ENCODE assay signal across 21 cellular contexts in the genomic region with DNA sequence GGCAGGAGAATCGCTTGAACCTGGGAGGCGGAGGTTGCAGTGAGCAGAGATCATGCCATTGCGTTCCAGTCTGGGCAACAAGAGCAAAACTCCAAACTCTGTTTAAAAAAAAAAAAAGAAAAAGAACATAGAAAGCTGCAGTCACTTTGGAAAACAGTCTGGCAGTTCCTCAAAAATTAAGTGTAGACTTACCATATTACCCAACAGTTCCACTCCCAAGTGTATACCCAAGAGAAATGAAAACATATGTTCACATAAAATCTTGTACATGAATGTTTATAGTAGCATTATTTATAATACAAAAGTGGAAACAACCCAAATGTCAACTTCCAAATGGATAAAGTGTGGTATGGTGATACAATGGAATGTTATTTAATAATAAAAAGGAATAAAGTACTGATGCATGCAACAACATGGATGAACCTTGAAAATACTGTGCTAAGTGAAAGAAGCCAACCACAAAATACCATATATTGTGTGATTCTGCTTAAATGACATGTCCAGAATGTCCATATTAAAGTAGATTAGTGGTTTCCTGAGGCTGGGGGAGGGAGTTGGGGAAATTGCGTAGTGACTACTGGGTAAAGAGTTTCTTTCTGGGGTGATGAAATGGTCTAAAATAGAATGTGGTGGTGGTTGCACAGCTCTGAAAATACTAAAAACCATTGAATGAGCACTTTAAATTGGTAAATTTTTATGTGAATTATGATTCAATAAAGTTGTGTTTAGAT.
"Had no signal": no experiment of that assay in that cellular context is flagged by ENCODE, and none has a peak within 500 bp of the region (broad histone marks: within the 10 kb centered on the region; RNA-seq: fewer than 3 reads in every experiment).

No MANE protein-coding gene starts in this region.

- H3K4me3 ChIP-seq: dorsolateral prefrontal cortex, gastroesophageal sphincter, heart left ventricle, lung, right lobe of liver, stomach, upper lobe of left lung had no signal

- H3K4me1 ChIP-seq: gastroesophageal sphincter, heart left ventricle, parathyroid adenoma, right lobe of liver, stomach, upper lobe of left lung had no signal

- DNase-seq: activated B cell treated with CpG ODN at 0.5 μM for 24 hours; activated CD4-positive, alpha-beta memory T cell treated with anti-CD3 and anti-CD28 coated beads for 36 hours; activated CD4-positive, alpha-beta T cell treated with anti-CD3 and anti-CD28 coated beads for 4 hours; activated CD8-positive, alpha-beta memory T cell treated with anti-CD3 and anti-CD28 coated beads, Interleukin-2, amount 10 ng/mL, durations not matched to agents 7 days and 5 days; activated naive CD4-positive, alpha-beta T cell; activated naive CD8-positive, alpha-beta T cell treated with anti-CD3 and anti-CD28 coated beads for 36 hours; anterior cingulate cortex; caudate nucleus; dorsolateral prefrontal cortex; heart left ventricle; kidney; right lobe of liver; stimulated activated CD4-positive, alpha-beta T cell treated with anti-CD3 and anti-CD28 coated beads, Interleukin-4, amount 100 ng/mL, for 24 hours; stomach; upper lobe of left lung had no signal

- ATAC-seq: activated CD8-positive, alpha-beta memory T cell treated with anti-CD3 and anti-CD28 coated beads, Interleukin-2, amount 10 ng/mL, durations not matched to agents 7 days and 5 days; gastroesophageal sphincter; heart left ventricle; left lobe of liver; right lobe of liver; stimulated activated effector memory CD8-positive, alpha-beta T cell treated with anti-CD3 and anti-CD28 coated beads, Interleukin-12 subunit alpha, Interleukin-12 subunit beta, amount 100 ng/mL, for 72 hours had no signal

- H3K9me3 ChIP-seq: right lobe of liver had no signal

- FAIRE-seq: colon, kidney had no signal

- H3K36me3 ChIP-seq: gastroesophageal sphincter, heart left ventricle, right lobe of liver, stomach, upper lobe of left lung had no signal

- H3K27me3 ChIP-seq: dorsolateral prefrontal cortex, heart left ventricle, right lobe of liver, upper lobe of left lung had no signal

- H3K27ac ChIP-seq: dorsolateral prefrontal cortex, gastroesophageal sphincter, heart left ventricle, parathyroid adenoma, right lobe of liver, stomach, upper lobe of left lung had no signal
